In the genomic region with DNA sequence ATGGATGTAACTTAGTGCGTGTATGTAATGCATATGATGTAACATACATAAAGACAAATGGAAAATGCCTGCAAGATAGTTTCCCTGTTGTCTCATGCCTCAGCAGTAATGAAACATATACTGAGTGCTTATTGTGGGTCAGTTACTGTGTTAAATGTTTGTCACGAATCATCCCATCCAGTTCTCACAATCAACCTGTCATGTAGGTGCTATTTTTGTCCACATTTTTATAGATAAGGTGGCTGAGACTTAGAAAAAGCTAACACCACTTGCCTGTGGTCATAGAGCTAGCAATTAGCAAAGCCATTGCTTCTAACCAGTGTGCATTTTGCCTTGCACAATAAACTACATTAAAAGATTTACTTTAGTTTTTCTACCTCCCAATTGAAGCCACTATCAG, we compare ENCODE assay signal across 32 cellular contexts.
"Had no signal": no experiment of that assay in that cellular context is flagged by ENCODE, and none has a peak within 500 bp of the region (broad histone marks: within the 10 kb centered on the region; RNA-seq: fewer than 3 reads in every experiment).

No MANE protein-coding gene starts in this region.

- H3K9me3 Mint-ChIP-seq: activated CD4-positive, alpha-beta memory T cell treated with anti-CD3 and anti-CD28 coated beads for 36 hours; activated naive CD8-positive, alpha-beta T cell treated with anti-CD3 and anti-CD28 coated beads, Interleukin-2, amount 10 ng/mL, durations not matched to agents 7 days and 5 days; activated T-helper 17 cell treated with anti-CD3 and anti-CD28 coated beads, Interleukin-2, amount 50 U/mL, for 72 hours; T-helper 1 cell treated with Interleukin-12 subunit alpha and Interleukin-12 subunit beta and Interleukin-4 antibody, amounts not matched to agents 30 μg/mL and 1 μg/mL, for 36 hours; T-helper 2 cell treated with Interferon-gamma antibody and Interleukin-4, amounts not matched to agents 5 μg/mL and 100 μg/mL, for 36 hours had no signal

- H3K27me3 Mint-ChIP-seq: activated CD4-positive, alpha-beta memory T cell treated with anti-CD3 and anti-CD28 coated beads for 36 hours; activated naive CD4-positive, alpha-beta T cell treated with anti-CD3 and anti-CD28 coated beads, Interleukin-2, amount 50 U/mL, for 24 hours; activated T-helper 17 cell treated with anti-CD3 and anti-CD28 coated beads, Interleukin-2, amount 50 U/mL, for 72 hours had no signal

- H3K4me1 Mint-ChIP-seq: activated naive CD4-positive, alpha-beta T cell treated with anti-CD3 and anti-CD28 coated beads, Interleukin-2, amount 50 U/mL, for 24 hours; activated naive CD8-positive, alpha-beta T cell treated with anti-CD3 and anti-CD28 coated beads, Interleukin-2, amount 10 ng/mL, durations not matched to agents 7 days and 5 days; activated T-helper 17 cell treated with anti-CD3 and anti-CD28 coated beads, Interleukin-2, amount 50 U/mL, for 72 hours had no signal

- DNase-seq: activated CD4-positive, alpha-beta memory T cell treated with anti-CD3 and anti-CD28 coated beads for 36 hours; activated CD4-positive, alpha-beta T cell treated with anti-CD3 and anti-CD28 coated beads, Interleukin-2, amount 50 U/mL, for 1 hour; activated CD8-positive, alpha-beta memory T cell treated with anti-CD3 and anti-CD28 coated beads, Interleukin-2, amount 50 U/mL, for 48 hours; activated effector memory CD4-positive, alpha-beta T cell treated with anti-CD3 and anti-CD28 coated beads, Interleukin-2, amount 50 U/mL, for 16 hours; activated naive CD4-positive, alpha-beta T cell; activated naive CD8-positive, alpha-beta T cell treated with anti-CD3 and anti-CD28 coated beads, Interleukin-2, amount 10 ng/mL, durations not matched to agents 7 days and 5 days; activated T-cell treated with anti-CD3 and anti-CD28 coated beads, Interleukin-2, amount 50 U/mL, for 48 hours; amygdala; body of pancreas; central memory CD4-positive, alpha-beta T cell; NCI-H1092 treated with DMSO at 0.1 percent for 48 hours; NCI-H1417; NCI-H146; NCI-H187; NCI-H2029 treated with DMSO at 0.1 percent for 48 hours; NCI-H2107; NCI-H2171; NCI-H510A; NCI-H526; NCI-H748 treated with DMSO at 0.1 percent for 48 hours; NK-92 treated with Interleukin-12 subunit alpha and Interleukin-12 subunit beta, amount 100 ng/mL, for 24 hours; PC-9; SHP77; SJCRH30 had no signal

- H3K27ac ChIP-seq: body of pancreas, breast epithelium, KMS-11, PC-9, RWPE1, SJCRH30, SK-N-MC had no signal

- H3K27ac Mint-ChIP-seq: activated CD4-positive, alpha-beta memory T cell treated with anti-CD3 and anti-CD28 coated beads for 36 hours; activated naive CD4-positive, alpha-beta T cell treated with anti-CD3 and anti-CD28 coated beads, Interleukin-2, amount 50 U/mL, for 24 hours; activated naive CD8-positive, alpha-beta T cell treated with anti-CD3 and anti-CD28 coated beads, Interleukin-2, amount 10 ng/mL, durations not matched to agents 7 days and 5 days; activated T-helper 17 cell treated with anti-CD3 and anti-CD28 coated beads, Interleukin-2, amount 50 U/mL, for 72 hours; T-helper 1 cell treated with Interleukin-12 subunit alpha and Interleukin-12 subunit beta and Interleukin-4 antibody, amounts not matched to agents 30 μg/mL and 1 μg/mL, for 36 hours; T-helper 2 cell treated with Interferon-gamma antibody and Interleukin-4, amounts not matched to agents 5 μg/mL and 100 μg/mL, for 36 hours had no signal

- ATAC-seq: activated T-helper 17 cell treated with anti-CD3 and anti-CD28 coated beads, Interleukin-2, amount 50 U/mL, for 72 hours; body of pancreas had no signal

- H3K36me3 Mint-ChIP-seq: activated CD4-positive, alpha-beta memory T cell treated with anti-CD3 and anti-CD28 coated beads for 36 hours; activated naive CD4-positive, alpha-beta T cell treated with anti-CD3 and anti-CD28 coated beads, Interleukin-2, amount 50 U/mL, for 24 hours; activated naive CD8-positive, alpha-beta T cell treated with anti-CD3 and anti-CD28 coated beads, Interleukin-2, amount 10 ng/mL, durations not matched to agents 7 days and 5 days had no signal

- H3K4me3 ChIP-seq: body of pancreas, breast epithelium, PC-9, SJCRH30, SK-N-MC had no signal

- H3K36me3 ChIP-seq: breast epithelium, SJCRH30 had no signal

- H3K4me3 Mint-ChIP-seq: activated CD4-positive, alpha-beta memory T cell treated with anti-CD3 and anti-CD28 coated beads for 36 hours; activated naive CD4-positive, alpha-beta T cell treated with anti-CD3 and anti-CD28 coated beads, Interleukin-2, amount 50 U/mL, for 24 hours; activated naive CD8-positive, alpha-beta T cell treated with anti-CD3 and anti-CD28 coated beads, Interleukin-2, amount 10 ng/mL, durations not matched to agents 7 days and 5 days; activated T-helper 17 cell treated with anti-CD3 and anti-CD28 coated beads, Interleukin-2, amount 50 U/mL, for 72 hours; T-helper 1 cell treated with Interleukin-12 subunit alpha and Interleukin-12 subunit beta and Interleukin-4 antibody, amounts not matched to agents 30 μg/mL and 1 μg/mL, for 36 hours; T-helper 2 cell treated with Interferon-gamma antibody and Interleukin-4, amounts not matched to agents 5 μg/mL and 100 μg/mL, for 36 hours had no signal

- H3K9me3 ChIP-seq: body of pancreas, breast epithelium, SJCRH30 had no signal

- H3K27me3 ChIP-seq: body of pancreas, breast epithelium, SJCRH30 had no signal

- H3K4me1 ChIP-seq: body of pancreas, breast epithelium had no signal
